9 cellular contexts compared by ENCODE assay signal in genomic region chr20:1946762-1947534, GRCh38. TPM values are rescaled to one million over a fixed set of nuclear protein-coding genes. Genes with fewer than 3 reads are reported as not detected.
DNase-seq lines count a peak whose midpoint lies in the region; ATAC-seq and TF ChIP-seq lines count a peak whose summit lies in the region.
"Had no signal": no experiment of that assay in that cellular context is flagged by ENCODE, and none has a peak within 500 bp of the region (broad histone marks: within the 10 kb centered on the region; RNA-seq: fewer than 3 reads in every experiment).

No MANE protein-coding gene starts in this region.

- intact Hi-C loops in psoas muscle (cut with DNase I), result loop anchor here in 1 of 2 donors (2.0 kb wide), 1 partner anchor 156 kb away; no protein-coding TSS in a partner anchor

- H3K4me3 ChIP-seq in H7 (ENCODE audit: insufficient read depth, low read depth, low read length) (peak overlapping the region; percentile 30), psoas muscle (peak overlapping the region; percentile 49)

- peak overlapping the region; percentile 81 for H3K27ac ChIP-seq in psoas muscle

- H3K27me3 ChIP-seq in H7 (ENCODE audit: control insufficient read depth, insufficient read depth, low read length) (peaks cover 21% of the 10 kb centered on the region), psoas muscle (ENCODE audit: insufficient read depth in 3 of 3, low read length in 2 of 3) (peaks cover 0 to 3% (median 0%) of the 10 kb centered on the region in 3 donors)

- H3K36me3 ChIP-seq in H7 (replicated peaks; ENCODE audit: control insufficient read depth, insufficient read depth, low read length) (no peaks in the 10 kb centered on the region), psoas muscle (ENCODE audit: insufficient read depth in 1 of 2, low read depth in 1 of 2) (no peaks in the 10 kb centered on the region)

- DNase-seq in H7 (peak; percentile 91), amniotic epithelial cell (ENCODE audit: low read depth) (peak; percentile 75), iPS DF 4.7 (ENCODE audit: extremely low read depth, low spot score) (peak; percentile 58), psoas muscle (peak; percentile 80 to 84)

- ATAC-seq in psoas muscle, result peak; percentile 85 to 95 (median 88)
- ATAC-seq in GM19463 (IDR thresholded peaks at IDR 0.05; ENCODE audit: unreplicated experiment), result no peak
- no peak for ATAC-seq in HG03354 (IDR thresholded peaks at IDR 0.05; ENCODE audit: poor library complexity, severe bottlenecking, unreplicated experiment)
- ATAC-seq in GM21423 (IDR thresholded peaks at IDR 0.05; ENCODE audit: unreplicated experiment), result no peak
- ATAC-seq in HG02852 (IDR thresholded peaks at IDR 0.05; ENCODE audit: unreplicated experiment), result no peak

- TF ChIP-seq CTCF in psoas muscle (IDR thresholded peaks at IDR 0.05), result no peak

- no peaks in the 10 kb centered on the region for H3K9me3 ChIP-seq in psoas muscle

- 5 to 10% (median 9%) methylated on average over 39 of the region's 39 CpGs for WGBS in psoas muscle, 3 donors

- H3K4me1 ChIP-seq in psoas muscle, result peaks cover 35% of the 10 kb centered on the region

RNA-seq across cellular contexts. Expression of gene PDYN, which starts 46.9 kb away (rescaled TPM):
- total RNA-seq in H7 (2014; rRNA removed; shearing (Covaris generic)), result 0.15 and 0.52 TPM in 2 replicates
- total RNA-seq in psoas muscle, result not detected
- polyA plus RNA-seq in psoas muscle, result not detected
- total RNA-seq: LHCN-M2 had no signal

RNA-seq across cellular contexts. Expression of gene SIRPA, which starts 51.7 kb away (rescaled TPM):
- 6.7 and 8.1 TPM in 2 replicates for total RNA-seq in H7 (2014; rRNA removed; shearing (Covaris generic))
- total RNA-seq in psoas muscle, result 10 to 100 TPM; 14.9 to 42.9 (median 22.7) TPM
- polyA plus RNA-seq in psoas muscle, result 10 to 100 TPM in 2 of 3 donors, 1 to 10 TPM in 1; 6.2 to 15.5 (median 14.3) TPM

Comparison
In these comparisons a context has a peak if more than half of its experiments do, and no peak if none do; other contexts are left out.
1. ATAC-seq: peak in psoas muscle (4 of 4); none in GM19463 (single experiment), HG03354 (single experiment), GM21423 (single experiment) and HG02852 (single experiment).
2. Peak in every context shown above with its lines, with median percentiles within 50 percentile points of each other: DNase-seq.